22 cellular contexts compared by ENCODE assay signal in genomic region chr16:85166699-85167588, GRCh38. TPM values are rescaled to one million over a fixed set of nuclear protein-coding genes. Genes with fewer than 3 reads are reported as not detected.
DNase-seq lines count a peak whose midpoint lies in the region; ATAC-seq, FAIRE-seq and TF ChIP-seq lines count a peak whose summit lies in the region.
"Had no signal": no experiment of that assay in that cellular context is flagged by ENCODE, and none has a peak within 500 bp of the region (broad histone marks: within the 10 kb centered on the region; RNA-seq: fewer than 3 reads in every experiment).

No MANE protein-coding gene starts in this region.

- H4K20me1 ChIP-seq in HCT116 (ENCODE audit: insufficient read depth), result no peaks in the 10 kb centered on the region

- TF ChIP-seq POLR2A in HCT116 (IDR thresholded peaks at IDR 0.05; ENCODE audit: borderline replicate concordance, extremely low read depth, insufficient read depth, insufficient read length), result no peak

- H3K4me1 ChIP-seq in HCT116 (ENCODE audit: control insufficient read depth in 1 of 2, insufficient read depth in 2 of 2, low read length in 2 of 2) (peaks cover 17 to 36% of the 10 kb centered on the region in 2 experiments; a peak in 3 of 4 replicates), kidney (ENCODE audit: control insufficient read depth in 1 of 2, insufficient read depth in 1 of 2, low read depth in 1 of 2, low read length in 2 of 2) (peaks cover 23 to 43% of the 10 kb centered on the region in 2 donors), parathyroid adenoma (peaks cover 13% of the 10 kb centered on the region), HAP-1 (peaks cover 20% of the 10 kb centered on the region)

- H3K27ac ChIP-seq in HCT116 (ENCODE audit: low read depth, low read length) (no peak overlapping the region), kidney (ENCODE audit: low read depth in 2 of 2, low read length in 2 of 2) (peak overlapping the region; percentile 13 to 45), parathyroid adenoma (no peak overlapping the region)
- H3K27ac ChIP-seq: epithelial cell of prostate had no signal

- H3K27me3 ChIP-seq in HCT116 (ENCODE audit: insufficient read depth, low read length), result no peaks in the 10 kb centered on the region
- no peaks in the 10 kb centered on the region for H3K27me3 ChIP-seq in parathyroid adenoma (ENCODE audit: control insufficient read depth, insufficient read depth, low read length)
- H3K27me3 ChIP-seq in HAP-1 (ENCODE audit: low read depth), result no peaks in the 10 kb centered on the region

- H3K4me3 ChIP-seq in HCT116 (replicated peaks in 1 of 2; ENCODE audit: low read depth in 1 of 2, low read length in 2 of 2) (no peak overlapping the region), kidney (ENCODE audit: low read length in 2 of 2) (peak overlapping the region; percentile 54 to 74), parathyroid adenoma (ENCODE audit: low read depth, low read length) (peak overlapping the region; percentile 50), HAP-1 (no peak overlapping the region)

- H3K36me3 ChIP-seq in HCT116 (ENCODE audit: control insufficient read depth in 1 of 2, insufficient read depth in 2 of 2, low read length in 2 of 2), result no peaks in the 10 kb centered on the region
- no peaks in the 10 kb centered on the region for H3K36me3 ChIP-seq in kidney (ENCODE audit: control insufficient read depth in 1 of 2, insufficient read depth in 2 of 2, low read length in 2 of 2)
- no peaks in the 10 kb centered on the region for H3K36me3 ChIP-seq in parathyroid adenoma (ENCODE audit: control insufficient read depth, insufficient read depth, low read length)
- H3K36me3 ChIP-seq in HAP-1 (replicated peaks), result no peaks in the 10 kb centered on the region; the same call in 1 of the 2 replicates

- H3K9me3 ChIP-seq in HCT116 (ENCODE audit: control insufficient read depth in 1 of 2, insufficient read depth in 1 of 2, low read depth in 1 of 2, low read length in 2 of 2), result no peaks in the 10 kb centered on the region
- no peaks in the 10 kb centered on the region for H3K9me3 ChIP-seq in kidney (ENCODE audit: control insufficient read depth in 1 of 2, low read length in 2 of 2)
- no peaks in the 10 kb centered on the region for H3K9me3 ChIP-seq in parathyroid adenoma (ENCODE audit: control insufficient read depth, low read length)
- no peaks in the 10 kb centered on the region for H3K9me3 ChIP-seq in HAP-1

- DNase-seq in HCT116 (ENCODE audit: low read depth, low spot score) (no peak), RPMI8226 (peak; percentile 2), kidney (peak; percentile 62), HAP-1 (ENCODE audit: low spot score in 2 of 2) (no peak), LoVo (ENCODE audit: low spot score) (no peak)
- DNase-seq: activated CD4-positive, alpha-beta T cell treated with anti-CD3 and anti-CD28 coated beads, Interleukin-2, amount 50 U/mL, for 48 hours; activated naive CD4-positive, alpha-beta T cell treated with anti-CD3 and anti-CD28 coated beads, Interleukin-2, amount 50 U/mL, for 16 hours; activated T-cell treated with anti-CD3 and anti-CD28 coated beads, Interleukin-2, amount 50 U/mL, for 1 hour; AML-193; cortex of kidney; Karpas-422; NCI-H226; nucleus accumbens; stimulated activated CD4-positive, alpha-beta T cell treated with anti-CD3 and anti-CD28 coated beads, Interleukin-2, amount 100 ng/mL, for 48 hours had no signal

- H3K4me2 ChIP-seq in HCT116 (ENCODE audit: low read length) (no peak overlapping the region), parathyroid adenoma (ENCODE audit: low read length) (peak overlapping the region; percentile 57)

- H3K9ac ChIP-seq in HCT116 (ENCODE audit: low read length) (no peak overlapping the region), kidney (ENCODE audit: low read length in 2 of 2) (peak overlapping the region in 1 of 2 donors; percentile 42), parathyroid adenoma (no peak overlapping the region)

- POLR2A ChIA-PET in HCT116 (lab: Charles Lee), result no interaction called here

- H2AFZ ChIP-seq in HCT116 (ENCODE audit: low read depth, low read length, poor library complexity, severe bottlenecking) (no peak overlapping the region), parathyroid adenoma (no peak overlapping the region)

- CTCF ChIA-PET in HCT116 (lab: Charles Lee), result no interaction called here

- no peak for TF ChIP-seq RAD21 in HCT116 (IDR thresholded peaks at IDR 0.05; ENCODE audit: low read depth)

- no TSS peak for BruUV-seq in HCT116 (replicated peaks; lab: Mats Ljungman, UMichigan)

- H3K9me2 ChIP-seq in HCT116 (ENCODE audit: insufficient read depth), result no peaks in the 10 kb centered on the region

- peaks cover 8% of the 10 kb centered on the region; the same call in 1 of the 2 replicates for H3K79me2 ChIP-seq in HCT116 (ENCODE audit: insufficient read depth, low read length)
- peaks cover 16% of the 10 kb centered on the region for H3K79me2 ChIP-seq in parathyroid adenoma

- intact Hi-C loops in HCT116 (cut with micrococcal nuclease) (no loop called here), kidney (cut with DNase I) (no loop called here)

- in situ Hi-C loops in HAP-1 (cut with MboI; ENCODE audit: low sequenced_read_pairs), result no loop called here

- no peak for FAIRE-seq in kidney (lab: Jason Lieb, UNC)
- FAIRE-seq: astrocyte, G401.6, GM12892 had no signal

- TF ChIP-seq CTCF in HCT116 (IDR thresholded peaks at IDR 0.05 in 2 of 3, conservative IDR thresholded peaks at IDR 0.05 in 1 of 3; ENCODE audit: borderline replicate concordance in 1 of 3, insufficient read depth in 1 of 3, low read depth in 2 of 3, low read length in 2 of 3) (no peak), kidney (IDR thresholded peaks at IDR 0.05; ENCODE audit: borderline replicate concordance, extremely low read depth, insufficient read depth) (no peak), parathyroid adenoma (IDR thresholded peaks at IDR 0.05) (no peak)

- ATAC-seq in HCT116, result no peak
- ATAC-seq in GM19452 (IDR thresholded peaks at IDR 0.05; ENCODE audit: unreplicated experiment), result no peak

- RAD21 ChIA-PET in HCT116 (lab: Charles Lee; ENCODE audit: low non-redundant PET in 1 of 2, low total read pairs in 2 of 2, uncharacterized antibody in 2 of 2, unreplicated experiment in 2 of 2), result no interaction called here

TF ChIP-seq in HCT116, 20 proteins besides CTCF, POLR2A, EP300 and RAD21:
- TF ChIP-seq ZBTB33 (IDR thresholded peaks at IDR 0.05; ENCODE audit: extremely low read depth, insufficient replicate concordance, low read length) (no peak), TCF7L2 (IDR thresholded peaks at IDR 0.05; ENCODE audit: borderline replicate concordance, extremely low read depth, insufficient read depth, insufficient read length) (peak; percentile 20)
TF ChIP-seq in HCT116: peak in this region for 1.

RNA-seq across cellular contexts. Expression of gene CIBAR2, which starts 54.7 kb away (rescaled TPM):
- total RNA-seq in HCT116 (2021; ENCODE audit: unreplicated experiment) (0.27 TPM), kidney (1.6 TPM)
- 0.20 and 0.21 TPM in 2 replicates for polyA plus RNA-seq in HCT116 (2012)
- not detected for polyA plus RNA-seq in kidney (ENCODE audit: insufficient read depth, low read depth, low replicate concordance)
- total RNA-seq: astrocyte; subcutaneous adipose tissue; T-helper 1 cell treated with Interleukin-12 subunit alpha and Interleukin-12 subunit beta and Interleukin-4 antibody, amounts not matched to agents 30 ng/mL and 1 ng/mL, for 36 hours had no signal

Comparison
In these comparisons a context has a peak if more than half of its experiments do, and no peak if none do; other contexts are left out.
1. DNase-seq: peak in RPMI8226 (single experiment) and kidney (single experiment); none in HCT116 (single experiment), HAP-1 (0 of 2) and LoVo (single experiment).
2. H3K27ac ChIP-seq: peak in kidney (2 of 2); none in HCT116 (single experiment) and parathyroid adenoma (single experiment).
3. H3K4me3 ChIP-seq: peak in kidney (2 of 2) and parathyroid adenoma (single experiment); none in HCT116 (0 of 2) and HAP-1 (single experiment).